Comparison of ENCODE assay signal across 8 cellular contexts in the genomic region with DNA sequence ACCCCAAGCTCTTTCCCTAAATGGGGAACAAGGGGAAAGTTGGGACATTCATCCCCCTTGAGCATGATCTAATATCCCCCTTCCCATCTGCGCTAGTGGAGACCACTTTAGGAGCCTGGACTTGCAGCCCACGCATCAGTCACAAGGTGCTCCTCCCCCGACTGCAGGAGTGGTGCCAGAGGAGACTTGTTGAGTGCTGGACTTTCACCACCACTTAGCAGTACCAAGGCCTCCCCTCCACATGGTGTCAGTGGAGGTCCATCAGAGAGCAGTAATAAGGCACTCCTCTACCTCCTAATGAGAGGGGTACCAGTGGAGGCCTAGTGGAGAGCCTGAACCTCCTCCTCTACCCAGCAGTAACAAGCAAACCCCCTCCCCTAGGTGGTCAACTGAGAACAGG. TPM values are rescaled to one million over a fixed set of nuclear protein-coding genes. Genes with fewer than 3 reads are reported as not detected.
DNase-seq lines count a peak whose midpoint lies in the region; ATAC-seq and TF ChIP-seq lines count a peak whose summit lies in the region.

No MANE protein-coding gene starts in this region.

- H3K4me3 ChIP-seq in GM06990 (replicated peaks; ENCODE audit: low read depth, low read length), result no peak overlapping the region

- H3K4me1 Mint-ChIP-seq in effector memory CD8-positive, alpha-beta T cell (ENCODE audit: low read depth in 2 of 2), result no peaks in the 10 kb centered on the region

- no peaks in the 10 kb centered on the region for H3K9me3 Mint-ChIP-seq in effector memory CD8-positive, alpha-beta T cell

- H3K36me3 Mint-ChIP-seq in effector memory CD8-positive, alpha-beta T cell (ENCODE audit: insufficient read depth), result no peaks in the 10 kb centered on the region

- intact Hi-C loops in cardiac septum (cut with DNase I), result no loop called here

- TF ChIP-seq CTCF in GM06990 (IDR thresholded peaks at IDR 0.05; ENCODE audit: insufficient read depth, low read length, poor library complexity, severe bottlenecking), result peak; percentile 38

- no peaks in the 10 kb centered on the region for H3K36me3 ChIP-seq in GM06990 (ENCODE audit: control insufficient read depth, insufficient read depth, low read length)

- DNase-seq in GM06990 (ENCODE audit: extremely low read depth, insufficient read length) (no peak), NCI-H69 (lab: John Stamatoyannopoulos, UW) (peak; percentile 31), NOMO-1 (lab: John Stamatoyannopoulos, UW; ENCODE audit: unreplicated experiment in 2 of 2) (no peak), NCI-H2107 (lab: John Stamatoyannopoulos, UW) (no peak), cardiac septum (ENCODE audit: low spot score) (no peak), NCI-H2227 (lab: John Stamatoyannopoulos, UW; ENCODE audit: unreplicated experiment) (no peak)
- DNase-seq in effector memory CD8-positive, alpha-beta T cell, result peak; percentile 14 to 29 (median 18)

- H3K27me3 Mint-ChIP-seq in effector memory CD8-positive, alpha-beta T cell, result no peaks in the 10 kb centered on the region

- peak; percentile 87 for ATAC-seq in GM21786 (IDR thresholded peaks at IDR 0.05; ENCODE audit: unreplicated experiment)
- ATAC-seq in effector memory CD8-positive, alpha-beta T cell (replicated peaks), result peak; percentile 61

- no peaks in the 10 kb centered on the region for H3K27me3 ChIP-seq in GM06990 (replicated peaks; ENCODE audit: control insufficient read depth, insufficient read depth, low read length)

- H3K4me3 Mint-ChIP-seq in effector memory CD8-positive, alpha-beta T cell, result no peak overlapping the region

- peak overlapping the region in 1 of 2 donors; percentile 57 for H3K27ac Mint-ChIP-seq in effector memory CD8-positive, alpha-beta T cell

RNA-seq across cellular contexts. Expression of a gene that starts 22.5 kb away (rescaled TPM):
- 9.8 TPM for total RNA-seq in cardiac septum

RNA-seq across cellular contexts. Expression of a gene that starts 22.7 kb away (rescaled TPM):
- 11.2 TPM for total RNA-seq in cardiac septum

Comparison
In these comparisons a context has a peak if more than half of its experiments do, and no peak if none do; other contexts are left out.
1. DNase-seq: peak in NCI-H69 (single experiment) and effector memory CD8-positive, alpha-beta T cell (3 of 3); none in GM06990 (single experiment), NOMO-1 (0 of 2), NCI-H2107 (single experiment), cardiac septum (single experiment) and NCI-H2227 (single experiment).